ENCODE assay signal across 25 cellular contexts in the genomic region with DNA sequence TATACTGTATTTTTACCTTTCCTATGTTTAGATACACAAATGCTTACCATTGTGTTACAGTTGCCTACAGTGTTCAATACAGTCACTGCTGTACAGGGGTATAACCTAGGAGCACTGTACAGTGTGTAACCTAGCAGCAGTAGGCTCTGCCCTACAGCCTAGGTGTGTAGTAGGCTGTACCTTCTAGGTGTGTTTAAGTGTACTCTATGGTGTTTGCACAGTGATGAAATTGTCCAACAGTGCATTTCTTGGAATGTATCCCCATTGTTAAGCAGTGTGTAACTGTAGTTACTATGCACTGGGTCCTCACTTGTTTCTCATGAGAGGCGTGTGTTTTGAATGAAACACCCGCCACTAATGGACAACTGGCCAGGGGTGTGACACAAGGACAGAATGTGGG.
"Had no signal": no experiment of that assay in that cellular context is flagged by ENCODE, and none has a peak within 500 bp of the region (broad histone marks: within the 10 kb centered on the region; RNA-seq: fewer than 3 reads in every experiment).

No MANE protein-coding gene starts in this region.

- H3K27ac ChIP-seq: colonic mucosa, epithelial cell of prostate, esophagus squamous epithelium, gastrocnemius medialis, heart right ventricle had no signal

- H3K4me1 ChIP-seq: colonic mucosa, esophagus squamous epithelium, gastrocnemius medialis, heart right ventricle had no signal

- DNase-seq: colonic mucosa; cortex of kidney; effector CD8-positive, alpha-beta T cell; effector memory CD8-positive, alpha-beta T cell; endodermal cell; erythroblast; esophagus squamous epithelium; foreskin fibroblast; foreskin melanocyte; gastrocnemius medialis; glutamatergic neuron; head of caudate nucleus; heart right ventricle; hypothalamus; immature natural killer cell; islet precursor cell; kidney; kidney glomerular epithelial cell; left colon; left ventricle myocardium superior; mesenchymal stem cell; naive thymus-derived CD4-positive, alpha-beta T cell had no signal

- H3K9me3 ChIP-seq: colonic mucosa, esophagus squamous epithelium, gastrocnemius medialis, heart right ventricle had no signal

- H3K4me3 ChIP-seq: colonic mucosa, esophagus squamous epithelium, gastrocnemius medialis, heart right ventricle had no signal

- ATAC-seq: effector memory CD8-positive, alpha-beta T cell; esophagus mucosa; gastrocnemius medialis; heart right ventricle; left colon; left lobe of liver; left ventricle myocardium superior; naive thymus-derived CD4-positive, alpha-beta T cell had no signal

- H3K27me3 ChIP-seq: colonic mucosa, gastrocnemius medialis had no signal

- H3K36me3 ChIP-seq: colonic mucosa, esophagus squamous epithelium, gastrocnemius medialis, heart right ventricle had no signal
